Comparison of ENCODE assay signal across 1 cellular context in genomic region chr17:40316571-40317344, GRCh38.
TF ChIP-seq lines count a peak whose summit lies in the region.

No MANE protein-coding gene starts in this region.

TF ChIP-seq in GM12878, 131 proteins besides CTCF, POLR2A, EP300 and RAD21:
- no peak for TF ChIP-seq PAX5 (IDR thresholded peaks at IDR 0.05; ENCODE audit: borderline replicate concordance, low read depth, low read length)
- no peak for TF ChIP-seq ASH2L (IDR thresholded peaks at IDR 0.05; ENCODE audit: borderline replicate concordance, low read depth)
- no peak for TF ChIP-seq ATF2 (IDR thresholded peaks at IDR 0.05; ENCODE audit: low read length)
- TF ChIP-seq RAD51 (IDR thresholded peaks at IDR 0.05): no peak
- TF ChIP-seq TCF3 (IDR thresholded peaks at IDR 0.05; ENCODE audit: borderline replicate concordance, insufficient read depth, low read depth, low read length): no peak
- TF ChIP-seq EED (IDR thresholded peaks at IDR 0.05; ENCODE audit: low read depth): no peak
- TF ChIP-seq TBL1XR1 (IDR thresholded peaks at IDR 0.05; ENCODE audit: low read depth, low read length): no peak
- no peak for TF ChIP-seq BACH1 (IDR thresholded peaks at IDR 0.05; ENCODE audit: borderline replicate concordance)
